Comparison of ENCODE assay signal across 12 cellular contexts in the genomic region with DNA sequence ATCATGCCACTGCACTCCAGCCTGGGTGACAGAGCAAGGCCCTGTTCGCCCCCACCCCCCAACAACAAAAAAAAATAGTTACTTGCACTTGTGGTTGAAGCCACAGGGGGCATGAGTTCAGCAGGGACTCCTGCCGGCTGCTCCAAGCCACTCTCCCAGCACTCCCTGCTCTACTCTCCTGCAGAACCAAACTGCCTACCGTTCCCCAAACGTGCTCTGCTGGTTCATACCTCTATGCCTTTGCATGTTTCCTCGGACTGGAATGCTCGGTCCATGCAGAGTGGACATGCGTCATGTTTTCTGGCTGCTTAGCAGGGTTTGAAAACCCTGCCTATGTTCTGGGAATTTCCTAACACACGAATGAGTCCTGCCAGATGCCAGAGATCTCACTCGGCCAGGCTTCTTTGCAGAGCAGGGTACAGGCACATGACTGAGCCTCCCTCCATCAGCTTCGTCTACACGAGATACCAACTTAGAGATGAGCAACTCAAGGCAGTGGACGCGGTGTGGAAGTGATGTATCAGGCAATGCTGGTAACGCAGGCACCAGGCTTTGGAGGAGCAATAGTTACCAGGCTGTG. TPM values are rescaled to one million over a fixed set of nuclear protein-coding genes. Genes with fewer than 3 reads are reported as not detected.
DNase-seq lines count a peak whose midpoint lies in the region; ATAC-seq and TF ChIP-seq lines count a peak whose summit lies in the region.
"Had no signal": no experiment of that assay in that cellular context is flagged by ENCODE, and none has a peak within 500 bp of the region (broad histone marks: within the 10 kb centered on the region; RNA-seq: fewer than 3 reads in every experiment).

No MANE protein-coding gene starts in this region.

- DNase-seq in BE2C (peak; percentile 20), HFFc6 (no peak), SW480 (ENCODE audit: low spot score) (peak; percentile 8), iris pigment epithelial cell (ENCODE audit: low read depth) (peak; percentile 63), GM19240 (ENCODE audit: insufficient read length, low spot score) (no peak)
- no peak for DNase-seq in activated CD4-positive, alpha-beta T cell treated with anti-CD3 and anti-CD28 coated beads, Interleukin-2, amount 50 U/mL, for 4 hours
- DNase-seq: CD4-positive, alpha-beta memory T cell; effector CD8-positive, alpha-beta T cell; NCI-H524; T-helper 1 cell had no signal

- no peaks in the 10 kb centered on the region for H3K9me3 Mint-ChIP-seq in HFFc6
- H3K9me3 Mint-ChIP-seq: CD4-positive, alpha-beta memory T cell had no signal

- H3K4me3 ChIP-seq in BE2C (ENCODE audit: low read depth, low read length) = no peak overlapping the region

- H3K27ac Mint-ChIP-seq in HFFc6 = no peak overlapping the region

- H3K36me3 Mint-ChIP-seq in HFFc6 (ENCODE audit: low read depth) = no peaks in the 10 kb centered on the region
- H3K36me3 Mint-ChIP-seq: CD4-positive, alpha-beta memory T cell had no signal

- no peaks in the 10 kb centered on the region for H3K36me3 ChIP-seq in BE2C

- ATAC-seq in GM21529 (IDR thresholded peaks at IDR 0.05; ENCODE audit: unreplicated experiment) = no peak
- no peak for ATAC-seq in GM21447 (IDR thresholded peaks at IDR 0.05; ENCODE audit: unreplicated experiment)

- no peaks in the 10 kb centered on the region for H3K27me3 Mint-ChIP-seq in HFFc6 (ENCODE audit: insufficient read depth)
- H3K27me3 Mint-ChIP-seq: CD4-positive, alpha-beta memory T cell had no signal

- no peaks in the 10 kb centered on the region for H3K4me1 ChIP-seq in BE2C

- H3K27me3 ChIP-seq in BE2C = no peaks in the 10 kb centered on the region

- no peaks in the 10 kb centered on the region for H3K9me3 ChIP-seq in BE2C

- TF ChIP-seq CTCF in BE2C (IDR thresholded peaks at IDR 0.05; ENCODE audit: low read depth, low read length) (0 out of 2 replicates have a peak, but pooled peaks have one; percentile 8), HFFc6 (IDR thresholded peaks at IDR 0.05) (peak; percentile 46)

- peaks cover 26% of the 10 kb centered on the region for H3K4me1 Mint-ChIP-seq in HFFc6 (ENCODE audit: low read depth)

- no peak overlapping the region for H3K4me3 Mint-ChIP-seq in HFFc6
- H3K4me3 Mint-ChIP-seq: CD4-positive, alpha-beta memory T cell had no signal

RNA-seq across cellular contexts. Expression of gene SLC25A15, which starts 8.5 kb away (rescaled TPM):
- 16.2 TPM for polyA plus RNA-seq in BE2C (2012; ENCODE audit: insufficient read depth, insufficient read length, low read depth)
- 10 to 100 TPM; 10.7 to 13.7 (median 12.1) TPM for total RNA-seq in HFFc6 (2021; fragmentation: NEBNext Ultra II Directional; extraction: Animal tissue kit (Norgen Biotek cat#: 25700))

RNA-seq across cellular contexts. Expression of gene MRPS31, which starts 9.9 kb away (rescaled TPM):
- 29.2 TPM for polyA plus RNA-seq in BE2C (2012; ENCODE audit: insufficient read depth, insufficient read length, low read depth)
- total RNA-seq in HFFc6 (2021; fragmentation: NEBNext Ultra II Directional; extraction: Animal tissue kit (Norgen Biotek cat#: 25700)) = 10 to 100 TPM; 13.9 to 16.5 (median 15.5) TPM

Comparison
In these comparisons a context has a peak if more than half of its experiments do, and no peak if none do; other contexts are left out.
1. DNase-seq: peak in BE2C (single experiment), SW480 (single experiment) and iris pigment epithelial cell (single experiment); none in HFFc6 (single experiment), GM19240 (single experiment) and activated CD4-positive, alpha-beta T cell treated with anti-CD3 and anti-CD28 coated beads, Interleukin-2, amount 50 U/mL, for 4 hours (0 of 2).